In genomic region chr1:234988536-234988935, GRCh38 we compare ENCODE assay signal across 13 cellular contexts.
DNase-seq lines count a peak whose midpoint lies in the region; ATAC-seq, FAIRE-seq and TF ChIP-seq lines count a peak whose summit lies in the region.
"Had no signal": no experiment of that assay in that cellular context is flagged by ENCODE, and none has a peak within 500 bp of the region (broad histone marks: within the 10 kb centered on the region; RNA-seq: fewer than 3 reads in every experiment).

No MANE protein-coding gene starts in this region.

- H3K4me2 ChIP-seq in IMR-90 (ENCODE audit: low read depth, low read length): no peak overlapping the region
- H3K4me2 ChIP-seq in smooth muscle cell: no peak overlapping the region
- no peak overlapping the region for H3K4me2 ChIP-seq in MM.1S (ENCODE audit: low read depth, low read length)

- no peaks in the 10 kb centered on the region for H3K27me3 Mint-ChIP-seq in activated CD4-positive, alpha-beta memory T cell treated with anti-CD3 and anti-CD28 coated beads for 36 hours
- H3K27me3 Mint-ChIP-seq in CD4-positive, alpha-beta memory T cell: no peaks in the 10 kb centered on the region

- CTCF ChIA-PET in IMR-90 (lab: Yijun Ruan, JAX): no interaction called here
- CTCF ChIA-PET in activated CD4-positive, alpha-beta memory T cell treated with anti-CD3 and anti-CD28 coated beads for 36 hours (lab: Charles Lee): interaction anchor here (1.2 to 1.7 kb wide), 3 partner anchors 8 to 25 kb away, joined by 3 to 7 read pairs (median 3); no protein-coding TSS in a partner anchor
- CTCF ChIA-PET in CD4-positive, alpha-beta memory T cell (lab: Charles Lee; ENCODE audit: partially characterized antibody): interaction anchor here (1.0 to 1.6 kb wide), 4 partner anchors 10 to 391 kb away, joined by 3 read pairs; no protein-coding TSS in a partner anchor

- POLR2A ChIA-PET in IMR-90 (lab: Charles Lee; ENCODE audit: unreplicated experiment): no interaction called here
- POLR2A ChIA-PET in activated CD4-positive, alpha-beta memory T cell treated with anti-CD3 and anti-CD28 coated beads for 36 hours (lab: Charles Lee): interaction anchor here (0.6 to 2.4 kb wide), 10 partner anchors 10 to 389 kb away, joined by 3 to 18 read pairs (median 6); no protein-coding TSS in a partner anchor
- POLR2A ChIA-PET in CD4-positive, alpha-beta memory T cell (lab: Charles Lee; ENCODE audit: partially characterized antibody): interaction anchor here (0.8 to 1.9 kb wide), 5 partner anchors 9 to 26 kb away, joined by 3 to 11 read pairs (median 4); no protein-coding TSS in a partner anchor

- FAIRE-seq in GM19239 (lab: Jason Lieb, UNC): no peak

- ATAC-seq in IMR-90 (ENCODE audit: low read depth): no peak
- ATAC-seq in gastroesophageal sphincter: no peak
- no peak for ATAC-seq in HG03442 (IDR thresholded peaks at IDR 0.05; ENCODE audit: unreplicated experiment)

- no peaks in the 10 kb centered on the region for H3K9me2 ChIP-seq in MM.1S (replicated peaks; ENCODE audit: insufficient read depth, low read length)

- no peak overlapping the region for H3K23ac ChIP-seq in IMR-90 (ENCODE audit: low read depth, low read length)

- H3K18ac ChIP-seq in IMR-90 (ENCODE audit: low read depth, low read length): peak overlapping the region; percentile 28; the same call in 1 of the 2 replicates

- H2AK5ac ChIP-seq in IMR-90 (ENCODE audit: low read depth, low read length): no peak overlapping the region

- H2AK9ac ChIP-seq in IMR-90 (replicated peaks; ENCODE audit: low read depth, low read length, poor library complexity): no peak overlapping the region

- H2BK15ac ChIP-seq in IMR-90 (ENCODE audit: low read depth, low read length): 0 out of 3 replicates have a peak overlapping the region, but pooled peaks have one; percentile 6

- H3K9me3 ChIP-seq in IMR-90 (ENCODE audit: control insufficient read depth, insufficient read depth, low read length): no peaks in the 10 kb centered on the region
- H3K9me3 ChIP-seq in gastroesophageal sphincter: no peaks in the 10 kb centered on the region
- no peaks in the 10 kb centered on the region for H3K9me3 ChIP-seq in smooth muscle cell (replicated peaks; ENCODE audit: low read depth)
- no peaks in the 10 kb centered on the region for H3K9me3 ChIP-seq in CD4-positive, alpha-beta memory T cell (ENCODE audit: control insufficient read depth in 1 of 2, low read length in 2 of 2)
- H3K9me3 ChIP-seq in MM.1S (replicated peaks; ENCODE audit: insufficient read depth, low read length): no peaks in the 10 kb centered on the region
- H3K9me3 ChIP-seq: neutrophil had no signal

- TF ChIP-seq RAD21 in IMR-90 (IDR thresholded peaks at IDR 0.05; ENCODE audit: low read length): no peak

- peak overlapping the region; percentile 85 for H3K27ac Mint-ChIP-seq in activated CD4-positive, alpha-beta memory T cell treated with anti-CD3 and anti-CD28 coated beads for 36 hours
- H3K27ac Mint-ChIP-seq in CD4-positive, alpha-beta memory T cell: peak overlapping the region in 3 of 7 donors; percentile 1 to 65 (median 31)

- H2BK20ac ChIP-seq in IMR-90 (ENCODE audit: low read depth, low read length): no peak overlapping the region; the same call in 1 of the 2 replicates

- no peaks in the 10 kb centered on the region for H3K36me3 Mint-ChIP-seq in activated CD4-positive, alpha-beta memory T cell treated with anti-CD3 and anti-CD28 coated beads for 36 hours
- H3K36me3 Mint-ChIP-seq in CD4-positive, alpha-beta memory T cell: no peaks in the 10 kb centered on the region

- H2AFZ ChIP-seq in IMR-90 (replicated peaks; ENCODE audit: low read length, poor library complexity) (no peak overlapping the region), smooth muscle cell (ENCODE audit: low read depth) (no peak overlapping the region), MM.1S (ENCODE audit: low read length) (no peak overlapping the region)

- no peaks in the 10 kb centered on the region for H3K79me2 ChIP-seq in smooth muscle cell (ENCODE audit: low read depth)
- no peaks in the 10 kb centered on the region for H3K79me2 ChIP-seq in MM.1S (ENCODE audit: low read length)

- peaks cover 0 to 11% of the 10 kb centered on the region in 2 experiments; a peak in 1 of 4 replicates for H3K79me1 ChIP-seq in IMR-90 (ENCODE audit: low read depth in 1 of 2, low read length in 2 of 2)

- H4K8ac ChIP-seq in IMR-90 (ENCODE audit: low read depth in 2 of 2, low read length in 2 of 2): no peak overlapping the region; a peak in 2 of 4 replicates

- DNase-seq in IMR-90 (no peak), smooth muscle cell (lab: John Stamatoyannopoulos, UW; ENCODE audit: unreplicated experiment) (no peak), MM.1S (no peak), GM19239 (ENCODE audit: insufficient read length, low spot score) (no peak)
- no peak for DNase-seq in activated CD4-positive, alpha-beta memory T cell treated with anti-CD3 and anti-CD28 coated beads for 36 hours
- DNase-seq in CD4-positive, alpha-beta memory T cell: no peak
- DNase-seq: activated effector memory CD4-positive, alpha-beta T cell treated with Interleukin-2 at 50 U/mL for 16 hours; cerebellar nuclear complex; NCI-H526; SHP77 treated with DMSO at 0.1 percent for 48 hours had no signal

- H3K36me3 ChIP-seq in IMR-90 (ENCODE audit: control insufficient read depth, insufficient read depth, low read length) (no peaks in the 10 kb centered on the region), gastroesophageal sphincter (no peaks in the 10 kb centered on the region), smooth muscle cell (ENCODE audit: low read depth) (no peaks in the 10 kb centered on the region), MM.1S (replicated peaks; ENCODE audit: insufficient read depth, low read length) (no peaks in the 10 kb centered on the region)
- H3K36me3 ChIP-seq in CD4-positive, alpha-beta memory T cell (ENCODE audit: insufficient read depth, low read length): no peaks in the 10 kb centered on the region
- H3K36me3 ChIP-seq: neutrophil had no signal

- H3K4me3 Mint-ChIP-seq in activated CD4-positive, alpha-beta memory T cell treated with anti-CD3 and anti-CD28 coated beads for 36 hours: no peak overlapping the region
- H3K4me3 Mint-ChIP-seq in CD4-positive, alpha-beta memory T cell: no peak overlapping the region

- intact Hi-C loops in IMR-90 (cut with micrococcal nuclease): no loop called here
- intact Hi-C loops in activated CD4-positive, alpha-beta memory T cell treated with anti-CD3 and anti-CD28 coated beads for 36 hours (cut with micrococcal nuclease): loop anchor here (2.0 kb wide), 1 partner anchor 18 kb away; no protein-coding TSS in a partner anchor
- intact Hi-C loops in CD4-positive, alpha-beta memory T cell (cut with micrococcal nuclease): no loop called here

- no peak overlapping the region for H3K4me3 ChIP-seq in IMR-90 (ENCODE audit: insufficient read depth, low read depth, low read length)
- no peak overlapping the region for H3K4me3 ChIP-seq in gastroesophageal sphincter
- H3K4me3 ChIP-seq in smooth muscle cell: no peak overlapping the region
- H3K4me3 ChIP-seq in CD4-positive, alpha-beta memory T cell (ENCODE audit: low read length in 2 of 2): no peak overlapping the region
- H3K4me3 ChIP-seq in MM.1S (ENCODE audit: low read length): no peak overlapping the region

- H3K4ac ChIP-seq in IMR-90 (ENCODE audit: low read depth, low read length): 0 out of 2 replicates have a peak overlapping the region, but pooled peaks have one; percentile 31

- peaks cover 2% of the 10 kb centered on the region for H3K9me3 Mint-ChIP-seq in activated CD4-positive, alpha-beta memory T cell treated with anti-CD3 and anti-CD28 coated beads for 36 hours
- H3K9me3 Mint-ChIP-seq in CD4-positive, alpha-beta memory T cell: no peaks in the 10 kb centered on the region

- H3K4me1 Mint-ChIP-seq in activated CD4-positive, alpha-beta memory T cell treated with anti-CD3 and anti-CD28 coated beads for 36 hours (ENCODE audit: low read depth): peaks cover 79% of the 10 kb centered on the region
- H3K4me1 Mint-ChIP-seq in CD4-positive, alpha-beta memory T cell: peaks cover 33 to 59% (median 48%) of the 10 kb centered on the region in 4 donors

- BruUV-seq in IMR-90 (replicated peaks; lab: Mats Ljungman, UMichigan): no TSS peak

- H3K9ac ChIP-seq in IMR-90 (ENCODE audit: low read depth, low read length): no peak overlapping the region
- peak overlapping the region; percentile 69 for H3K9ac ChIP-seq in smooth muscle cell (ENCODE audit: low read depth)
- H3K9ac ChIP-seq in MM.1S (ENCODE audit: low read length): no peak overlapping the region

- H3F3A ChIP-seq in smooth muscle cell (ENCODE audit: low read depth): peaks cover 25% of the 10 kb centered on the region
- no peaks in the 10 kb centered on the region for H3F3A ChIP-seq in MM.1S (ENCODE audit: insufficient read depth, low read length)

- in situ Hi-C loops in IMR-90 (cut with MboI; ENCODE audit: low sequenced_read_pairs): no loop called here

- H4K20me1 ChIP-seq in IMR-90 (ENCODE audit: insufficient read depth, low read length) (no peaks in the 10 kb centered on the region), smooth muscle cell (ENCODE audit: low read depth) (no peaks in the 10 kb centered on the region), MM.1S (ENCODE audit: insufficient read depth, low read length) (no peaks in the 10 kb centered on the region)

- no peak overlapping the region for H3K14ac ChIP-seq in IMR-90 (replicated peaks; ENCODE audit: low read depth, low read length)

- H3K27me3 ChIP-seq in IMR-90 (ENCODE audit: control insufficient read depth, insufficient read depth, low read length): no peaks in the 10 kb centered on the region
- no peaks in the 10 kb centered on the region for H3K27me3 ChIP-seq in gastroesophageal sphincter
- H3K27me3 ChIP-seq in smooth muscle cell (ENCODE audit: low read depth): no peaks in the 10 kb centered on the region
- no peaks in the 10 kb centered on the region for H3K27me3 ChIP-seq in CD4-positive, alpha-beta memory T cell (ENCODE audit: insufficient read depth, low read length)
- no peaks in the 10 kb centered on the region for H3K27me3 ChIP-seq in MM.1S (replicated peaks; ENCODE audit: insufficient read depth, low read length)
- H3K27me3 ChIP-seq: neutrophil had no signal

- TF ChIP-seq CTCF in IMR-90 (conservative IDR thresholded peaks at IDR 0.05; ENCODE audit: low read depth, low read length) (no peak), gastroesophageal sphincter (IDR thresholded peaks at IDR 0.05) (no peak), smooth muscle cell (IDR thresholded peaks at IDR 0.05; ENCODE audit: borderline replicate concordance, insufficient read depth, poor library complexity, severe bottlenecking) (no peak), MM.1S (IDR thresholded peaks at IDR 0.05; ENCODE audit: low read length) (no peak)

- peak overlapping the region; percentile 56; the same call in 1 of the 2 replicates for H2BK120ac ChIP-seq in IMR-90 (ENCODE audit: low read depth, low read length)

- H4K5ac ChIP-seq in IMR-90 (ENCODE audit: low read depth, low read length): peak overlapping the region; percentile 6; the same call in 1 of the 2 replicates

- TF ChIP-seq POLR2A in IMR-90 (IDR thresholded peaks at IDR 0.05; ENCODE audit: low read depth, low read length) (no peak), gastroesophageal sphincter (IDR thresholded peaks at IDR 0.05) (no peak)

- WGBS in IMR-90 (ENCODE audit: extremely low coverage in 2 of 2, insufficient read length in 1 of 2), 2 experiments: 85% methylated on average over 2 of the region's 4 CpGs; no CpG with 5 or more reads in 1 of the 2 experiments
- WGBS in gastroesophageal sphincter (ENCODE audit: low coverage in 1 of 2), 2 donors: 63 to 78% methylated on average over 4 of the region's 4 CpGs
- WGBS in smooth muscle cell (ENCODE audit: low lambda C conversion rate): 95% methylated on average over 4 of the region's 4 CpGs

- peak overlapping the region; percentile 43 for H2BK5ac ChIP-seq in IMR-90 (ENCODE audit: low read depth, low read length, poor library complexity, severe bottlenecking)

- peaks cover 29% of the 10 kb centered on the region for H3K4me1 ChIP-seq in IMR-90 (ENCODE audit: control insufficient read depth, insufficient read depth, low read length)
- peaks cover 15 to 65% (median 34%) of the 10 kb centered on the region in 3 donors for H3K4me1 ChIP-seq in gastroesophageal sphincter
- peaks cover 32% of the 10 kb centered on the region for H3K4me1 ChIP-seq in smooth muscle cell (ENCODE audit: low read depth)
- H3K4me1 ChIP-seq in CD4-positive, alpha-beta memory T cell (ENCODE audit: insufficient read depth, low read length): peaks cover 52% of the 10 kb centered on the region
- H3K4me1 ChIP-seq in MM.1S (ENCODE audit: low read length): no peaks in the 10 kb centered on the region

- no peak overlapping the region for H3K56ac ChIP-seq in IMR-90 (ENCODE audit: extremely low read depth, insufficient read depth, low read length)

- no peak overlapping the region for H3K27ac ChIP-seq in IMR-90 (ENCODE audit: insufficient read depth, low read length)
- peak overlapping the region; percentile 91 to 99 (median 96) for H3K27ac ChIP-seq in gastroesophageal sphincter
- peak overlapping the region; percentile 96 for H3K27ac ChIP-seq in smooth muscle cell (ENCODE audit: low read depth)
- no peak overlapping the region for H3K27ac ChIP-seq in CD4-positive, alpha-beta memory T cell (ENCODE audit: low read depth, low read length)
- no peak overlapping the region for H3K27ac ChIP-seq in MM.1S (ENCODE audit: low read length)

- H4K91ac ChIP-seq in IMR-90 (ENCODE audit: insufficient read depth, low read depth, low read length): no peak overlapping the region

- TF ChIP-seq EP300 in gastroesophageal sphincter (IDR thresholded peaks at IDR 0.05): no peak

- peaks cover 15% of the 10 kb centered on the region for H3K9me1 ChIP-seq in IMR-90 (ENCODE audit: insufficient read depth, low read length)

- dilution Hi-C loops in IMR-90 (cut with HindIII; ENCODE audit: low sequenced_read_pairs, unreplicated experiment): no loop called here

Comparison
In these comparisons a context has a peak if more than half of its experiments do, and no peak if none do; other contexts are left out.
1. H3K27ac ChIP-seq: peak in gastroesophageal sphincter (4 of 4) and smooth muscle cell (single experiment); none in IMR-90 (single experiment), CD4-positive, alpha-beta memory T cell (single experiment) and MM.1S (single experiment).